In the genomic region with DNA sequence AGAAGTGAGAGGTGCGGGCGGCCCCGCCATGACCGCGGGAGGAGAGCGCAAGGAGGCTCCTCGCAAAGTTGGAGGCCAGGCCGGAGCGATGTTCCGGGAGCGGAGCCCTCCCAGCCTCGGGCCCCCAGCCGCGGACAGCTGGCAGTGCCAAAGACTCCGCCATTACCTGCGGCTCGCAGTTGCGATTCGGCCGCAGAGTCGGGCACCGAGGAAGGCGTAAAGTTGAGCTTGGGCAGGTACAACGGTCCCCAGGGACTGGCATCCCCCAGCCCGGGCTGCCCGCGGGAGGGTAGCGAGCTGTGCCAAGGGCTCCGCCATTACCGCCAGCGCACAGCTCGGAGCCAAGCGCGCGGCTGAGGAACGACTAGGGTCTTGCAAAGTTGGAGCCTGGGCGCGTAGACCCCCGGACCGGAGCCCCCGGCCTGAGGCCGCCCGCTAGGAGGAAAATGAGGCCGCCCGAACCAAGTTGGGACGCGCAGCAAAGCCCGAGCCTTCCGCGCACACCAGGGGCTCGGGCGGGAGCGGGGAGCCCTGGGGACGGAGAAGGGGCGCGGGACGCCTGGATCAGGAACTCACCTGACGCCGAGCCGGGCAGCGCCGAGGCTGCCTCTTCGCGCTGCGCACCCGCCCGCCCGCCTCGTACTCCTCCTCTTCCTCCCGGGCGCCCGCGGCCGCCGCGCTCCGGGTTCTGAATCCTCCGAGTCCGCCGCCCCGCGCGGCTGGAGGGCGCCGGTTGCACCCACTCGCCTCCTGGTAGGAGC, we compare ENCODE assay signal across 14 cellular contexts. TPM values are rescaled to one million over a fixed set of nuclear protein-coding genes. Genes with fewer than 3 reads are reported as not detected.
A peak's percentile ranks its signal among the peaks of the same experiment; 100 is the strongest.
DNase-seq lines count a peak whose midpoint lies in the region; ATAC-seq and TF ChIP-seq lines count a peak whose summit lies in the region.
"Had no signal": no experiment of that assay in that cellular context is flagged by ENCODE, and none has a peak within 500 bp of the region (broad histone marks: within the 10 kb centered on the region; RNA-seq: fewer than 3 reads in every experiment).

No MANE protein-coding gene starts in this region.

- peaks cover 14% of the 10 kb centered on the region for H3K4me1 Mint-ChIP-seq in nephron progenitor cell
- no peaks in the 10 kb centered on the region for H3K4me1 Mint-ChIP-seq in activated T-helper 17 cell treated with anti-CD3 and anti-CD28 coated beads, Interleukin-2, amount 50 U/mL, for 72 hours
- H3K4me1 Mint-ChIP-seq: activated CD4-positive, alpha-beta memory T cell treated with anti-CD3 and anti-CD28 coated beads, Interleukin-2, amount 10 ng/mL, durations not matched to agents 7 days and 5 days; B cell had no signal

- no peak for TF ChIP-seq CTCF in A673 (conservative IDR thresholded peaks at IDR 0.05; ENCODE audit: low read depth, low read length)
- no peak for TF ChIP-seq CTCF in nephron progenitor cell (IDR thresholded peaks at IDR 0.05)
- TF ChIP-seq CTCF in mucosa of descending colon (IDR thresholded peaks at IDR 0.05): no peak

- H3K36me3 ChIP-seq in A673 (ENCODE audit: insufficient read depth, low read length, poor library complexity, severe bottlenecking): peaks cover 9% of the 10 kb centered on the region
- H3K36me3 ChIP-seq in mucosa of descending colon (ENCODE audit: low read depth): no peaks in the 10 kb centered on the region

- H3K4me3 ChIP-seq in A673 (ENCODE audit: low read depth, low read length, poor library complexity, severe bottlenecking) (peak overlapping the region; percentile 66), mucosa of descending colon (no peak overlapping the region)

- peaks cover 100% of the 10 kb centered on the region for H3K27me3 Mint-ChIP-seq in nephron progenitor cell (ENCODE audit: low read depth, poor library complexity)
- peaks cover 36% of the 10 kb centered on the region for H3K27me3 Mint-ChIP-seq in activated T-helper 17 cell treated with anti-CD3 and anti-CD28 coated beads, Interleukin-2, amount 50 U/mL, for 72 hours

- no peaks in the 10 kb centered on the region for H3K9me3 Mint-ChIP-seq in nephron progenitor cell
- no peaks in the 10 kb centered on the region for H3K9me3 Mint-ChIP-seq in activated T-helper 17 cell treated with anti-CD3 and anti-CD28 coated beads, Interleukin-2, amount 50 U/mL, for 72 hours
- H3K9me3 Mint-ChIP-seq: activated CD4-positive, alpha-beta memory T cell treated with anti-CD3 and anti-CD28 coated beads, Interleukin-2, amount 10 ng/mL, durations not matched to agents 7 days and 5 days had no signal

- peak overlapping the region; percentile 80 for H3K27ac ChIP-seq in A673 (ENCODE audit: low read depth, low read length, poor library complexity, severe bottlenecking)

- peak overlapping the region; percentile 75 for H3K4me3 Mint-ChIP-seq in nephron progenitor cell
- no peak overlapping the region for H3K4me3 Mint-ChIP-seq in activated T-helper 17 cell treated with anti-CD3 and anti-CD28 coated beads, Interleukin-2, amount 50 U/mL, for 72 hours
- H3K4me3 Mint-ChIP-seq: activated CD4-positive, alpha-beta memory T cell treated with anti-CD3 and anti-CD28 coated beads, Interleukin-2, amount 10 ng/mL, durations not matched to agents 7 days and 5 days; B cell had no signal

- H3K9me3 ChIP-seq in A673 (ENCODE audit: low read depth, low read length, poor library complexity, severe bottlenecking) (no peaks in the 10 kb centered on the region), mucosa of descending colon (no peaks in the 10 kb centered on the region)

- CTCF ChIA-PET in A673 (lab: Charles Lee): no interaction called here

- intact Hi-C loops in A673 (cut with micrococcal nuclease; ENCODE audit: unreplicated experiment) (loop anchor here (2.0 kb wide), 1 partner anchor 124 kb away; no protein-coding TSS in a partner anchor), mucosa of descending colon (cut with DNase I, micrococcal nuclease) (loop anchor here in 1 of 2 donors (10.0 kb wide), 1 partner anchor 234 kb away; no protein-coding TSS in a partner anchor)

- H3K27ac Mint-ChIP-seq in nephron progenitor cell: no peak overlapping the region
- no peak overlapping the region for H3K27ac Mint-ChIP-seq in activated T-helper 17 cell treated with anti-CD3 and anti-CD28 coated beads, Interleukin-2, amount 50 U/mL, for 72 hours
- H3K27ac Mint-ChIP-seq: activated CD4-positive, alpha-beta memory T cell treated with anti-CD3 and anti-CD28 coated beads, Interleukin-2, amount 10 ng/mL, durations not matched to agents 7 days and 5 days; B cell had no signal

- POLR2A ChIA-PET in A673 (lab: Charles Lee; ENCODE audit: low non-redundant PET): no interaction called here

- ATAC-seq in esophagus mucosa (peak; percentile 14), HG03139 (IDR thresholded peaks at IDR 0.05; ENCODE audit: unreplicated experiment) (no peak), mucosa of descending colon (no peak), HG03097 (IDR thresholded peaks at IDR 0.05; ENCODE audit: low FRiP score, unreplicated experiment) (no peak)
- ATAC-seq in activated T-helper 17 cell treated with anti-CD3 and anti-CD28 coated beads, Interleukin-2, amount 50 U/mL, for 72 hours (replicated peaks): no peak

- DNase-seq in A673 (ENCODE audit: low spot score) (peak; percentile 36), NCI-H2107 treated with DMSO at 0.1 percent for 48 hours (lab: John Stamatoyannopoulos, UW; ENCODE audit: unreplicated experiment) (peak; percentile 17), nephron progenitor cell (peak; percentile 42), mucosa of descending colon (no peak)
- DNase-seq: activated CD4-positive, alpha-beta memory T cell treated with anti-CD3 and anti-CD28 coated beads, Interleukin-2, amount 10 ng/mL, durations not matched to agents 7 days and 5 days; activated naive CD4-positive, alpha-beta T cell treated with Interleukin-2 at 50 U/mL for 16 hours; foreskin fibroblast; NCI-H1092 treated with DMSO at 0.1 percent for 48 hours had no signal

- no peaks in the 10 kb centered on the region for H3K36me3 Mint-ChIP-seq in nephron progenitor cell (ENCODE audit: low read depth)
- no peaks in the 10 kb centered on the region for H3K36me3 Mint-ChIP-seq in activated T-helper 17 cell treated with anti-CD3 and anti-CD28 coated beads, Interleukin-2, amount 50 U/mL, for 72 hours (ENCODE audit: low read depth)

- H3K27me3 ChIP-seq in A673 (replicated peaks; ENCODE audit: insufficient read depth, low read depth, low read length, poor library complexity): peaks cover 17% of the 10 kb centered on the region

- H3K4me1 ChIP-seq in A673 (ENCODE audit: insufficient read depth, low read length, poor library complexity, severe bottlenecking): peaks cover 18% of the 10 kb centered on the region
- H3K4me1 ChIP-seq in mucosa of descending colon (ENCODE audit: low read depth): no peaks in the 10 kb centered on the region

- no TSS peak for BruUV-seq in A673 (replicated peaks; lab: Mats Ljungman, UMichigan)

RNA-seq across cellular contexts. Expression of a gene that starts 0.7 kb away (rescaled TPM):
- total RNA-seq in A673 (2021) (18.0 and 25.2 TPM in 2 replicates), esophagus mucosa (1.7 TPM), mucosa of descending colon (10 to 100 TPM in 1 of 3 donors, under 1 TPM in 2; 0.09 to 11.0 (median 0.29) TPM)
- under 1 TPM in 1 of 2 donors, not detected in 1; 0.03 TPM for total RNA-seq in activated T-helper 17 cell treated with anti-CD3 and anti-CD28 coated beads, Interleukin-2, amount 50 U/mL, for 72 hours
- total RNA-seq: activated CD4-positive, alpha-beta memory T cell treated with anti-CD3 and anti-CD28 coated beads, Interleukin-2, amount 10 ng/mL, durations not matched to agents 7 days and 5 days; B cell; T-helper 1 cell treated with Interleukin-12 subunit alpha and Interleukin-12 subunit beta and Interleukin-4 antibody, amounts not matched to agents 30 ng/mL and 1 ng/mL, for 36 hours had no signal

Comparison
In these comparisons a context has a peak if more than half of its experiments do, and no peak if none do; other contexts are left out.
1. DNase-seq: peak in A673 (single experiment), NCI-H2107 treated with DMSO at 0.1 percent for 48 hours (single experiment) and nephron progenitor cell (single experiment); none in mucosa of descending colon (0 of 3).